ENCODE assay signal across 17 cellular contexts in genomic region chr1:32948905-32949304, GRCh38. TPM values are rescaled to one million over a fixed set of nuclear protein-coding genes. Genes with fewer than 3 reads are reported as not detected.
DNase-seq lines count a peak whose midpoint lies in the region; ATAC-seq and TF ChIP-seq lines count a peak whose summit lies in the region.
"Had no signal": no experiment of that assay in that cellular context is flagged by ENCODE, and none has a peak within 500 bp of the region (broad histone marks: within the 10 kb centered on the region; RNA-seq: fewer than 3 reads in every experiment).

No MANE protein-coding gene starts in this region.

- no peaks in the 10 kb centered on the region for H3K9me3 ChIP-seq in SK-N-SH
- H3K9me3 ChIP-seq in mucosa of stomach (ENCODE audit: control insufficient read depth, low read length): no peaks in the 10 kb centered on the region
- H3K9me3 ChIP-seq in vagina: no peaks in the 10 kb centered on the region
- H3K9me3 ChIP-seq: gastrocnemius medialis, lower lobe of right lung, psoas muscle had no signal

- no peak for TF ChIP-seq EP300 in SK-N-SH (IDR thresholded peaks at IDR 0.05; ENCODE audit: borderline replicate concordance in 1 of 2, low read depth in 1 of 2, low read length in 1 of 2)

- intact Hi-C loops in vagina (cut with DNase I): no loop called here

- POLR2A ChIA-PET in SK-N-SH (lab: Yijun Ruan, JAX): no interaction called here

- CTCF ChIA-PET in SK-N-SH (lab: Yijun Ruan, JAX): interaction anchor here (0.7 to 2.6 kb wide), 2 partner anchors 9 to 14 kb away, joined by 4 to 9 read pairs; no protein-coding TSS in a partner anchor

- no peak overlapping the region for H3K4me3 ChIP-seq in SK-N-SH (ENCODE audit: low read depth in 2 of 2, low read length in 1 of 2)
- H3K4me3 ChIP-seq in mucosa of stomach (ENCODE audit: low read length): no peak overlapping the region
- H3K4me3 ChIP-seq in vagina: no peak overlapping the region
- H3K4me3 ChIP-seq: gastrocnemius medialis, lower lobe of right lung, psoas muscle had no signal

- peaks cover 58% of the 10 kb centered on the region for H3K79me2 ChIP-seq in SK-N-SH (ENCODE audit: insufficient read depth)

- no peak for ATAC-seq in SK-N-SH treated with all-trans-retinoic acid at 6 μM for 48 hours
- ATAC-seq in HG02610 (IDR thresholded peaks at IDR 0.05; ENCODE audit: unreplicated experiment): no peak
- ATAC-seq in stimulated activated naive CD8-positive, alpha-beta T cell treated with anti-CD3 and anti-CD28 coated beads, Interleukin-15, Interleukin-2, amounts not matched to agents 100 U/mL and 50 U/mL, for 24 hours: no peak
- ATAC-seq: activated CD8-positive, alpha-beta T cell treated with anti-CD3 and anti-CD28 coated beads for 36 hours had no signal

- TF ChIP-seq CTCF in SK-N-SH (IDR thresholded peaks at IDR 0.05) (no peak), vagina (IDR thresholded peaks at IDR 0.05) (no peak)

- peaks cover 19% of the 10 kb centered on the region for H4K20me1 ChIP-seq in SK-N-SH (ENCODE audit: insufficient read depth)

- peaks cover 16% of the 10 kb centered on the region for H3F3A ChIP-seq in SK-N-SH (replicated peaks; ENCODE audit: insufficient read depth)

- no peak overlapping the region for H3K4me2 ChIP-seq in SK-N-SH

- no peak for TF ChIP-seq POLR2A in vagina (IDR thresholded peaks at IDR 0.05)

- H3K9ac ChIP-seq in SK-N-SH (no peak overlapping the region), mucosa of stomach (ENCODE audit: low read length) (peak overlapping the region; percentile 31)

- H3K4me1 ChIP-seq in SK-N-SH (ENCODE audit: control insufficient read depth in 1 of 2, insufficient read depth in 2 of 2, low read depth in 1 of 2, low read length in 1 of 2) (peaks cover 2 to 3% of the 10 kb centered on the region in 2 experiments; a peak in 2 of 4 replicates), mucosa of stomach (ENCODE audit: control insufficient read depth, insufficient read depth, low read length) (peaks cover 18% of the 10 kb centered on the region), vagina (peaks cover 39% of the 10 kb centered on the region)

- DNase-seq in SK-N-SH: no peak
- DNase-seq in epithelial cell of prostate (ENCODE audit: low read depth, low spot score): no peak
- no peak for DNase-seq in vagina (ENCODE audit: extremely low spot score in 2 of 2)
- no peak for DNase-seq in NCI-H2227 treated with DMSO at 0.1 percent for 48 hours (lab: John Stamatoyannopoulos, UW)
- no peak for DNase-seq in stimulated activated naive CD8-positive, alpha-beta T cell treated with anti-CD3 and anti-CD28 coated beads, Interleukin-15, Interleukin-2, amounts not matched to agents 100 U/mL and 50 U/mL, for 24 hours
- DNase-seq: 8988T; activated CD8-positive, alpha-beta T cell treated with anti-CD3 and anti-CD28 coated beads for 36 hours; activated naive CD4-positive, alpha-beta T cell treated with anti-CD3 and anti-CD28 coated beads for 36 hours; DMS 273 treated with DMSO at 0.1 percent for 48 hours; lower lobe of right lung; MM.1S; NCI-H2171 treated with DMSO at 0.1 percent for 48 hours; psoas muscle had no signal

- H3K27me3 ChIP-seq in SK-N-SH (ENCODE audit: insufficient read depth) (no peaks in the 10 kb centered on the region), mucosa of stomach (ENCODE audit: control insufficient read depth, insufficient read depth, low read length) (no peaks in the 10 kb centered on the region), vagina (no peaks in the 10 kb centered on the region)
- H3K27me3 ChIP-seq: gastrocnemius medialis had no signal

- H3K36me3 ChIP-seq in SK-N-SH (replicated peaks in 1 of 2; ENCODE audit: control insufficient read depth in 1 of 2, insufficient read depth in 2 of 2, low read length in 1 of 2) (peaks cover 23 to 28% of the 10 kb centered on the region in 2 experiments), mucosa of stomach (ENCODE audit: control insufficient read depth, insufficient read depth, low read length) (no peaks in the 10 kb centered on the region), vagina (peaks cover 0 to 35% of the 10 kb centered on the region in 2 donors)

- TF ChIP-seq RAD21 in SK-N-SH (IDR thresholded peaks at IDR 0.05; ENCODE audit: low read length): no peak

- no peak overlapping the region for H2AFZ ChIP-seq in SK-N-SH (ENCODE audit: low read depth)

- H3K9me2 ChIP-seq in SK-N-SH: no peaks in the 10 kb centered on the region

- no peak overlapping the region for H3K27ac ChIP-seq in SK-N-SH (ENCODE audit: low read depth in 2 of 2, low read length in 1 of 2)
- peak overlapping the region; percentile 54 for H3K27ac ChIP-seq in epithelial cell of prostate
- H3K27ac ChIP-seq in vagina: peak overlapping the region; percentile 64
- H3K27ac ChIP-seq: lower lobe of right lung, psoas muscle had no signal

- WGBS in SK-N-SH (ENCODE audit: low lambda C conversion rate): 61% methylated on average over 1 of the region's 1 CpG

TF ChIP-seq in SK-N-SH treated with all-trans-retinoic acid at 6 μM for 48 hours, 23 proteins besides CTCF, POLR2A, EP300 and RAD21:
- TF ChIP-seq PPARA (CRISPR knock-in tag; IDR thresholded peaks at IDR 0.05; ENCODE audit: borderline replicate concordance) (no peak), ISL1 (CRISPR knock-in tag; IDR thresholded peaks at IDR 0.05) (peak; percentile 14; the same call in 1 of the 2 replicates)

TF ChIP-seq in SK-N-SH, 30 proteins besides CTCF, POLR2A, EP300 and RAD21 (continues in another document):
- TF ChIP-seq GATA2 (CRISPR knock-in tag; IDR thresholded peaks at IDR 0.05) (no peak), POLR2AphosphoS5 (IDR thresholded peaks at IDR 0.05; ENCODE audit: low read depth, low read length) (no peak), FOXM1 (IDR thresholded peaks at IDR 0.05; ENCODE audit: low read depth) (no peak), TCF12 (IDR thresholded peaks at IDR 0.05) (no peak), SMC3 (IDR thresholded peaks at IDR 0.05; ENCODE audit: low read depth, low read length) (no peak), ELF1 (IDR thresholded peaks at IDR 0.05) (no peak), RCOR1 (IDR thresholded peaks at IDR 0.05; ENCODE audit: low read length) (no peak), CHD2 (IDR thresholded peaks at IDR 0.05; ENCODE audit: low read length, partially characterized antibody) (no peak), ZBTB33 (IDR thresholded peaks at IDR 0.05; ENCODE audit: borderline replicate concordance, low read depth) (no peak), REST (IDR thresholded peaks at IDR 0.05; ENCODE audit: low read depth, low read length) (no peak), TAF1 (IDR thresholded peaks at IDR 0.05; ENCODE audit: borderline replicate concordance, low read depth, low read length) (no peak), NRF1 (IDR thresholded peaks at IDR 0.05; ENCODE audit: low read depth, low read length) (no peak)

RNA-seq across cellular contexts. Expression of gene RNF19B, which starts 15.7 kb away (rescaled TPM):
- polyA plus RNA-seq in SK-N-SH (2012; rRNA removed): 20.1 and 22.6 TPM in 2 replicates
- polyA plus RNA-seq in SK-N-SH (2012; cell fraction: cytosol; rRNA removed): 17.7 and 18.3 TPM in 2 replicates
- polyA plus RNA-seq in SK-N-SH (2012; cell fraction: nucleus; rRNA removed): 16.7 and 22.2 TPM in 2 replicates
- 24.6 TPM for total RNA-seq in vagina

RNA-seq across cellular contexts. Expression of gene TMEM54, which starts 47.7 kb away (rescaled TPM):
- polyA plus RNA-seq in SK-N-SH (2012; rRNA removed): 54.5 and 66.6 TPM in 2 replicates
- polyA plus RNA-seq in SK-N-SH (2012; cell fraction: cytosol; rRNA removed): 26.6 and 45.6 TPM in 2 replicates
- polyA plus RNA-seq in SK-N-SH (2012; cell fraction: nucleus; rRNA removed): 21.9 and 32.8 TPM in 2 replicates
- total RNA-seq in vagina: 36.1 TPM

Comparison
In these comparisons a context has a peak if more than half of its experiments do, and no peak if none do; other contexts are left out.
1. H3K27ac ChIP-seq: peak in epithelial cell of prostate (single experiment) and vagina (single experiment); none in SK-N-SH (0 of 2).